In the genomic region with DNA sequence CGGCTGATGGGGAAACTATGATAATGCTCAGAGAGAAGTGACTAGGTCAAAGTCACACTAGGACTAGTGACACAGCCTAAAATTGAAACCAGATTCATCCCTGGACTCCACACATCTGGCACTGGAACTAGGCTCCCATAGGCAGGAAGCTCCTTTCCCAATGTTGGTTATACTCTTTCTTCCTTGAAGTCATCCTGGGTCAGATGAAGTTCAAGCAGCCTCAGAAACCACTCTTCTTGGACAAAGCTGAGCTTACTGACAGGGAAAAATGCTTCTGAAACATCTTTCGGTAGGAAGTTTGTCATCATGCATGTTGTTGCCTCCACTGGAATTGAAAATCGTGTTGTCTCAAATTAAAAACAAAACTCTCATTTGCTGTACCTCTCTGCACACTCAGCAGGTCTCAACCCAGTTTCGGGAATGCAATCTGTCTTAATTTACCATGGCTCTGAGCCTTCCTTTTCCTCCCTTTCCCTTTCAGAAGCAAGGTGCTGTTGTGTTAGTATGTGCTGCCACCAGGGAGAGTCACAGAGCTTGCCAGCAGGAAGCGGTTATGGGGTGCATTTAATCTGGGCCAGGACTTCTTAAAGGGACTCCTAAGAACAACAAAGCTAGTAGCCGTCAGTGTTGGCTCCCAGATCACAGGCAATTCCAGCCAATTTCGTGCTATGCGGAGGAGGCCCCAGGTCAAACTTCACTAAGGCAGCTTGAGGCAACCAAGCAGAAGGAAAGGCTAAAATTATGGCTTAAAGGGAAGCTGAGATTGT, we compare ENCODE assay signal across 11 cellular contexts.
A peak's percentile ranks its signal among the peaks of the same experiment; 100 is the strongest.
DNase-seq lines count a peak whose midpoint lies in the region; ATAC-seq and TF ChIP-seq lines count a peak whose summit lies in the region.
"Had no signal": no experiment of that assay in that cellular context is flagged by ENCODE, and none has a peak within 500 bp of the region (broad histone marks: within the 10 kb centered on the region; RNA-seq: fewer than 3 reads in every experiment).

No MANE protein-coding gene starts in this region.

- H3K36me3 ChIP-seq in osteoblast (ENCODE audit: insufficient read depth, low read length), result no peaks in the 10 kb centered on the region

- H3K4me3 ChIP-seq in fibroblast of mammary gland (ENCODE audit: control insufficient read depth, low read depth, low read length) (no peak overlapping the region), osteoblast (ENCODE audit: insufficient read depth, low read length) (peak overlapping the region; percentile 4)
- H3K4me3 ChIP-seq: K562 had no signal

- H3K27ac ChIP-seq in osteoblast (ENCODE audit: low read depth, low read length), result peak overlapping the region; percentile 36
- H3K27ac ChIP-seq: VCaP had no signal

- no peak overlapping the region for H2AFZ ChIP-seq in osteoblast (ENCODE audit: low read length)

- no peaks in the 10 kb centered on the region for H4K20me1 ChIP-seq in osteoblast (ENCODE audit: insufficient read depth, low read length)

- H3K27me3 ChIP-seq in osteoblast (ENCODE audit: insufficient read depth, low read length), result no peaks in the 10 kb centered on the region

- no peaks in the 10 kb centered on the region for H3K79me2 ChIP-seq in osteoblast (ENCODE audit: insufficient read depth, low read length)

- H3K9me3 ChIP-seq in osteoblast (ENCODE audit: low read depth, low read length), result no peaks in the 10 kb centered on the region

- DNase-seq in GM03348 (ENCODE audit: low spot score) (peak; percentile 79), RPMI8226 (peak; percentile 16), fibroblast of mammary gland (ENCODE audit: low read depth) (peak; percentile 95), osteoblast (ENCODE audit: insufficient read length, low spot score, missing footprints) (no peak), SK-N-DZ (ENCODE audit: low spot score) (no peak), GM10266 (ENCODE audit: extremely low spot score) (no peak), HuH-7 (ENCODE audit: low spot score) (no peak)
- DNase-seq: NCI-H187 had no signal

- peaks cover 16% of the 10 kb centered on the region for H3K4me1 ChIP-seq in osteoblast (ENCODE audit: insufficient read depth, low read length)

- peak overlapping the region; percentile 54 for H3K4me2 ChIP-seq in osteoblast (ENCODE audit: insufficient read depth, low read length)

- TF ChIP-seq CTCF in fibroblast of mammary gland (conservative IDR thresholded peaks at IDR 0.05; ENCODE audit: control insufficient read depth, insufficient read depth, low read depth, low read length) (peak; percentile 27), osteoblast (IDR thresholded peaks at IDR 0.05; ENCODE audit: extremely low read depth, low read depth, low read length) (no peak), GM10266 (IDR thresholded peaks at IDR 0.05; ENCODE audit: control insufficient read depth, insufficient read depth, low read depth, missing control alignments) (no peak)

- no peak for ATAC-seq in GM21529 (IDR thresholded peaks at IDR 0.05; ENCODE audit: unreplicated experiment)
- ATAC-seq: K562 had no signal

Comparison
In these comparisons a context has a peak if more than half of its experiments do, and no peak if none do; other contexts are left out.
1. DNase-seq: peak in GM03348 (single experiment), RPMI8226 (single experiment) and fibroblast of mammary gland (single experiment); none in osteoblast (single experiment), SK-N-DZ (single experiment), GM10266 (single experiment) and HuH-7 (single experiment).